Comparison of ENCODE assay signal across 2 cellular contexts in genomic region chr2:169325886-169326285, GRCh38. TPM values are rescaled to one million over a fixed set of nuclear protein-coding genes. Genes with fewer than 3 reads are reported as not detected.
"Had no signal": no experiment of that assay in that cellular context is flagged by ENCODE, and none has a peak within 500 bp of the region (broad histone marks: within the 10 kb centered on the region; RNA-seq: fewer than 3 reads in every experiment).

No MANE protein-coding gene starts in this region.

RNA-seq across cellular contexts. Expression of gene LRP2, which starts 36.4 kb away (rescaled TPM):
- total RNA-seq: GM23248, HFFc6 had no signal
- polyA plus RNA-seq: GM23248 had no signal
